ENCODE assay signal across 13 cellular contexts in the genomic region with DNA sequence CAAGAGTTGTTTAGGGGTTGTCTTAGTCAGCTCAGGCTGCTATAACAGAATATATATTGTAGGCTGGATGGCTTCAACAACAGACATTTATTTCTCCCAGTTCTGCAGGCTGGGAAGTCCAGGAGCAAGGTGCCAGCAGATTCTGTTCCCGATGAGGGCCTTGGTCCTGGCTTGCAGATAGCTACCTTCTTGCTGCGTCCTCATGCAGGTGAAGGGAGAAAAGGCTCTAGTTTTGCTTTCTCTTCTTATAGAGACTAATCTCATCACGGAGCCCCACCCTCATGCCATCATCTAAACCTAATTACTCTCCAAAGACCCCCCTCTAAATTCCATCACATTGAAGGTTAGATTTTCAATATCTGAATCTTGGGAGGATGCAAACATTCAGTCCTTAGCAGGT.
DNase-seq lines count a peak whose midpoint lies in the region; ATAC-seq and TF ChIP-seq lines count a peak whose summit lies in the region.
"Had no signal": no experiment of that assay in that cellular context is flagged by ENCODE, and none has a peak within 500 bp of the region (broad histone marks: within the 10 kb centered on the region; RNA-seq: fewer than 3 reads in every experiment).

No MANE protein-coding gene starts in this region.

- H3K27ac ChIP-seq in OCI-LY1 (ENCODE audit: low read depth, low read length, poor library complexity, severe bottlenecking) (peak overlapping the region; percentile 95), temporal lobe (ENCODE audit: low read depth, low read length) (peak overlapping the region; percentile 63)
- peak overlapping the region; percentile 89 for H3K27ac ChIP-seq in effector memory CD4-positive, alpha-beta T cell (ENCODE audit: insufficient read depth, low read length, poor library complexity, severe bottlenecking)

- H3K36me3 Mint-ChIP-seq in activated naive CD4-positive, alpha-beta T cell treated with anti-CD3 and anti-CD28 coated beads for 36 hours (ENCODE audit: low read depth), result no peaks in the 10 kb centered on the region
- H3K36me3 Mint-ChIP-seq in osteocyte (ENCODE audit: unreplicated experiment), result no peaks in the 10 kb centered on the region

- H3K4me1 ChIP-seq in OCI-LY1 (ENCODE audit: insufficient read depth, low read length, severe bottlenecking), result peaks cover 69% of the 10 kb centered on the region
- peaks cover 47% of the 10 kb centered on the region for H3K4me1 ChIP-seq in effector memory CD4-positive, alpha-beta T cell (ENCODE audit: control insufficient read depth, insufficient read depth, low read length, poor library complexity, severe bottlenecking)

- H3K9ac ChIP-seq in OCI-LY1 (ENCODE audit: low read length), result peak overlapping the region; percentile 68

- CTCF ChIA-PET in activated naive CD4-positive, alpha-beta T cell treated with anti-CD3 and anti-CD28 coated beads for 36 hours (lab: Charles Lee), result interaction anchor here (0.6 to 1.8 kb wide), 3 partner anchors 348 to 360 kb away, joined by 3 to 8 read pairs (median 4); no protein-coding TSS in a partner anchor

- no peaks in the 10 kb centered on the region for H3K9me3 Mint-ChIP-seq in activated naive CD4-positive, alpha-beta T cell treated with anti-CD3 and anti-CD28 coated beads for 36 hours
- no peaks in the 10 kb centered on the region for H3K9me3 Mint-ChIP-seq in osteocyte (ENCODE audit: unreplicated experiment)
- H3K9me3 Mint-ChIP-seq: central memory CD8-positive, alpha-beta T cell had no signal

- H3K4me2 ChIP-seq in OCI-LY1 (ENCODE audit: low read length), result peak overlapping the region; percentile 86

- H3K4me1 Mint-ChIP-seq in activated naive CD4-positive, alpha-beta T cell treated with anti-CD3 and anti-CD28 coated beads for 36 hours (ENCODE audit: low read depth), result peaks cover 32% of the 10 kb centered on the region
- H3K4me1 Mint-ChIP-seq in osteocyte (ENCODE audit: unreplicated experiment), result peaks cover 36% of the 10 kb centered on the region

- H4K20me1 ChIP-seq in OCI-LY1 (ENCODE audit: insufficient read depth, low read length), result no peaks in the 10 kb centered on the region

- H3F3A ChIP-seq in OCI-LY1 (ENCODE audit: insufficient read depth, low read length), result no peaks in the 10 kb centered on the region

- TF ChIP-seq CTCF in OCI-LY1 (IDR thresholded peaks at IDR 0.05; ENCODE audit: low read length), result no peak
- no peak for TF ChIP-seq CTCF in osteocyte (IDR thresholded peaks at IDR 0.05)

- intact Hi-C loops in activated naive CD4-positive, alpha-beta T cell treated with anti-CD3 and anti-CD28 coated beads for 36 hours (cut with micrococcal nuclease), result loop anchor here (2.0 kb wide), 1 partner anchor 208 kb away; no protein-coding TSS in a partner anchor

- H3K9me3 ChIP-seq in OCI-LY1 (ENCODE audit: low read length), result no peaks in the 10 kb centered on the region
- H3K9me3 ChIP-seq in effector memory CD4-positive, alpha-beta T cell (ENCODE audit: control insufficient read depth, low read length), result no peaks in the 10 kb centered on the region
- H3K9me3 ChIP-seq: HAP-1, mucosa of descending colon had no signal

- H3K4me3 Mint-ChIP-seq in activated naive CD4-positive, alpha-beta T cell treated with anti-CD3 and anti-CD28 coated beads for 36 hours, result peak overlapping the region; percentile 65
- no peak overlapping the region for H3K4me3 Mint-ChIP-seq in osteocyte (ENCODE audit: unreplicated experiment)

- H3K27me3 Mint-ChIP-seq in activated naive CD4-positive, alpha-beta T cell treated with anti-CD3 and anti-CD28 coated beads for 36 hours (ENCODE audit: low read depth), result no peaks in the 10 kb centered on the region
- no peaks in the 10 kb centered on the region for H3K27me3 Mint-ChIP-seq in osteocyte (ENCODE audit: unreplicated experiment)

- no peak for DNase-seq in activated naive CD4-positive, alpha-beta T cell treated with anti-CD3 and anti-CD28 coated beads for 36 hours
- DNase-seq in activated naive CD4-positive, alpha-beta T cell treated with anti-CD3 and anti-CD28 coated beads, Interleukin-2, amount 50 U/mL, for 16 hours, result no peak
- no peak for DNase-seq in effector memory CD4-positive, alpha-beta T cell
- DNase-seq in osteocyte (ENCODE audit: extremely low spot score, unreplicated experiment), result no peak
- DNase-seq in AG08395 (ENCODE audit: low spot score), result no peak
- DNase-seq: DMS153, mucosa of descending colon, NCI-H1417 treated with DMSO at 0.1 percent for 48 hours had no signal

- H3K9me2 ChIP-seq in OCI-LY1 (ENCODE audit: low read depth, low read length), result no peaks in the 10 kb centered on the region

- no peak overlapping the region for H3K27ac Mint-ChIP-seq in activated naive CD4-positive, alpha-beta T cell treated with anti-CD3 and anti-CD28 coated beads for 36 hours
- no peak overlapping the region for H3K27ac Mint-ChIP-seq in osteocyte (ENCODE audit: unreplicated experiment)

- H3K79me2 ChIP-seq in OCI-LY1 (ENCODE audit: insufficient read depth, low read length), result no peaks in the 10 kb centered on the region

- peak overlapping the region; percentile 57 for H3K4me3 ChIP-seq in OCI-LY1 (ENCODE audit: low read depth, low read length, poor library complexity, severe bottlenecking)
- peak overlapping the region; percentile 68 for H3K4me3 ChIP-seq in effector memory CD4-positive, alpha-beta T cell (ENCODE audit: insufficient read depth, low read depth, low read length, poor library complexity, severe bottlenecking)
- H3K4me3 ChIP-seq: HAP-1, mucosa of descending colon had no signal

- ATAC-seq in GM18867 (IDR thresholded peaks at IDR 0.05; ENCODE audit: unreplicated experiment), result no peak

- H3K27me3 ChIP-seq in OCI-LY1 (ENCODE audit: insufficient read depth, low read length), result no peaks in the 10 kb centered on the region
- H3K27me3 ChIP-seq in effector memory CD4-positive, alpha-beta T cell (replicated peaks; ENCODE audit: control insufficient read depth, insufficient read depth, low read length, poor library complexity, severe bottlenecking), result no peaks in the 10 kb centered on the region

- no peak overlapping the region for H2AFZ ChIP-seq in OCI-LY1 (ENCODE audit: low read length)

- H3K36me3 ChIP-seq in OCI-LY1 (ENCODE audit: insufficient read depth, low read length), result no peaks in the 10 kb centered on the region
- no peaks in the 10 kb centered on the region for H3K36me3 ChIP-seq in effector memory CD4-positive, alpha-beta T cell (ENCODE audit: control insufficient read depth, insufficient read depth, low read length)
- H3K36me3 ChIP-seq: HAP-1 had no signal
